Comparison of ENCODE assay signal across 1 cellular context in genomic region chr18:7760967-7761946, GRCh38.
TF ChIP-seq lines count a peak whose summit lies in the region.

No MANE protein-coding gene starts in this region.

TF ChIP-seq in HepG2, 621 proteins besides CTCF, POLR2A, EP300 and RAD21 (continued from another document):
- TF ChIP-seq AHDC1 (CRISPR knock-in tag; IDR thresholded peaks at IDR 0.05; ENCODE audit: borderline replicate concordance) (peak; percentile 5; the same call in 1 of the 2 replicates), ZNF619 (CRISPR knock-in tag; IDR thresholded peaks at IDR 0.05) (no peak), E2F2 (CRISPR knock-in tag; IDR thresholded peaks at IDR 0.05; ENCODE audit: borderline replicate concordance) (no peak), GRHL1 (CRISPR knock-in tag; conservative IDR thresholded peaks at IDR 0.05) (no peak), HIVEP1 (CRISPR knock-in tag; IDR thresholded peaks at IDR 0.05) (no peak), CENPT (CRISPR knock-in tag; IDR thresholded peaks at IDR 0.05; ENCODE audit: low read depth) (no peak), ZNF737 (CRISPR knock-in tag; IDR thresholded peaks at IDR 0.05; ENCODE audit: borderline replicate concordance) (no peak), HMGXB3 (CRISPR knock-in tag; IDR thresholded peaks at IDR 0.05; ENCODE audit: borderline replicate concordance) (no peak), SAP130 (CRISPR knock-in tag; IDR thresholded peaks at IDR 0.05; ENCODE audit: low read depth) (peak; percentile 40; the same call in 1 of the 2 replicates), SIN3A (IDR thresholded peaks at IDR 0.05; ENCODE audit: borderline replicate concordance, low read depth, low read length) (no peak), ZNF839 (CRISPR knock-in tag; IDR thresholded peaks at IDR 0.05; ENCODE audit: borderline replicate concordance) (no peak), RARG (CRISPR knock-in tag; IDR thresholded peaks at IDR 0.05; ENCODE audit: low read depth) (no peak), SMARCE1 (IDR thresholded peaks at IDR 0.05; ENCODE audit: borderline replicate concordance) (no peak), ZEB1 (IDR thresholded peaks at IDR 0.05; ENCODE audit: insufficient replicate concordance, low read depth) (no peak), CHD4 (IDR thresholded peaks at IDR 0.05; ENCODE audit: borderline replicate concordance, low read length) (no peak), ISL2 (CRISPR knock-in tag; IDR thresholded peaks at IDR 0.05) (peak; percentile 54), CENPBD1 (CRISPR knock-in tag; IDR thresholded peaks at IDR 0.05; ENCODE audit: borderline replicate concordance, low read depth) (no peak), ZBTB46 (CRISPR knock-in tag; IDR thresholded peaks at IDR 0.05; ENCODE audit: borderline replicate concordance) (no peak), ZNF33B (CRISPR knock-in tag; IDR thresholded peaks at IDR 0.05) (no peak), ZNF646 (CRISPR knock-in tag; IDR thresholded peaks at IDR 0.05) (no peak), ZNF672 (CRISPR knock-in tag; IDR thresholded peaks at IDR 0.05) (no peak), ZNF567 (CRISPR knock-in tag; IDR thresholded peaks at IDR 0.05; ENCODE audit: borderline replicate concordance) (no peak), ZNF12 (CRISPR knock-in tag; IDR thresholded peaks at IDR 0.05) (no peak), ZNF749 (CRISPR knock-in tag; IDR thresholded peaks at IDR 0.05; ENCODE audit: borderline replicate concordance) (no peak), ZBTB42 (CRISPR knock-in tag; IDR thresholded peaks at IDR 0.05) (no peak), ZNF530 (CRISPR knock-in tag; IDR thresholded peaks at IDR 0.05; ENCODE audit: low read depth) (no peak), FOSL2 (CRISPR knock-in tag; IDR thresholded peaks at IDR 0.05) (no peak), NCOR1 (IDR thresholded peaks at IDR 0.05; ENCODE audit: borderline replicate concordance, low read length) (no peak)
TF ChIP-seq in HepG2: peak in this region for 26.
